ENCODE assay signal across 18 cellular contexts in the genomic region with DNA sequence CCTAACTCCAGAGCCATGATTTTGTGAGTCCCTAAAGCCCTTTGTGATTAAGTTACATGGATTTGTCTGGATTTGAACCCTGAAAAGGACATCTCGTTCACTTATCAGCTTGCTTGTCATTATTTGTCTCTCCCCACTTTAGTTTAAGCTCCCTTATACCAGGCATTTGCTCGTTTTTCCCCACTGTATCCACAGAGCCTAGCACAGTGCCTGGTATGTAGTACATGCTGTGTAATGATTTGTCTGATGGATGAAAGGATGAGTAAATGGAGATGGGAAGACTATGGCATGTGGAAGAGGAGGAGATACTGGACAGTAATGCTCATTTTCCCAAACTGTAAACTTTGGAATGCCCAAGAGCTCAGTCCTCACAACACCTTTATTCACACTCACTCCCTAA. TPM values are rescaled to one million over a fixed set of nuclear protein-coding genes. Genes with fewer than 3 reads are reported as not detected.
"Had no signal": no experiment of that assay in that cellular context is flagged by ENCODE, and none has a peak within 500 bp of the region (broad histone marks: within the 10 kb centered on the region; RNA-seq: fewer than 3 reads in every experiment).

No MANE protein-coding gene starts in this region.

- H3K4me1 Mint-ChIP-seq: endodermal cell had no signal

- H3K27me3 ChIP-seq: ascending aorta, dorsolateral prefrontal cortex, gastroesophageal sphincter, heart right ventricle, neutrophil, stomach, testis, upper lobe of right lung had no signal

- DNase-seq: activated CD4-positive, CD25-positive, alpha-beta regulatory T cell treated with anti-CD3 and anti-CD28 coated beads, Interleukin-2, amount 50 U/mL, for 72 hours; activated CD8-positive, alpha-beta memory T cell treated with anti-CD3 and anti-CD28 coated beads for 24 hours; activated gamma-delta T cell; dorsolateral prefrontal cortex; endodermal cell; erythroblast; heart right ventricle; left colon; retina; SHP77; SK-N-SH; stomach; T-cell; testis; upper lobe of right lung had no signal

- H3K27me3 Mint-ChIP-seq: T-cell had no signal

- H3K4me3 Mint-ChIP-seq: endodermal cell, T-cell had no signal

- ATAC-seq: gastroesophageal sphincter, heart right ventricle, T-cell had no signal

- H3K27ac Mint-ChIP-seq: endodermal cell had no signal

- H3K9me3 Mint-ChIP-seq: endodermal cell, T-cell had no signal

- H3K36me3 Mint-ChIP-seq: T-cell had no signal

- H3K4me1 ChIP-seq: upper lobe of right lung had no signal

- H3K27ac ChIP-seq: dorsolateral prefrontal cortex, neutrophil, testis, upper lobe of right lung had no signal

RNA-seq across cellular contexts. Expression of a gene that starts 9.2 kb away (rescaled TPM):
- total RNA-seq: ascending aorta, left colon, stomach, T-cell, upper lobe of right lung had no signal
